8 cellular contexts compared by ENCODE assay signal in genomic region chr19:39996218-39996810, GRCh38. TPM values are rescaled to one million over a fixed set of nuclear protein-coding genes. Genes with fewer than 3 reads are reported as not detected.
A peak's percentile ranks its signal among the peaks of the same experiment; 100 is the strongest.
DNase-seq lines count a peak whose midpoint lies in the region; ATAC-seq and TF ChIP-seq lines count a peak whose summit lies in the region.

No MANE protein-coding gene starts in this region.

- peak overlapping the region; percentile 94 for H3K27ac Mint-ChIP-seq in central memory CD8-positive, alpha-beta T cell (ENCODE audit: low read depth)

- CTCF ChIA-PET in BJ (lab: Yijun Ruan, JAX) = interaction anchor here (0.8 to 1.3 kb wide), 2 partner anchors 13 to 26 kb away, joined by 3 to 4 read pairs; partner anchors contain the start of gene PSMC4
- CTCF ChIA-PET in RWPE1 (lab: Yijun Ruan, JAX) = interaction anchor here (0.5 kb wide), 1 partner anchor 478 kb away, joined by 3 read pairs; no protein-coding TSS in a partner anchor

- TF ChIP-seq CTCF in BJ (IDR thresholded peaks at IDR 0.05; ENCODE audit: insufficient read depth, low read depth, low read length) (no peak), RWPE1 (conservative IDR thresholded peaks at IDR 0.05; ENCODE audit: low read depth) (no peak)

- H3K36me3 ChIP-seq in BJ (ENCODE audit: control insufficient read depth, insufficient read depth, low read length) = no peaks in the 10 kb centered on the region

- DNase-seq in BJ (ENCODE audit: low read depth) (peak; percentile 14), RWPE1 (ENCODE audit: low spot score) (peak; percentile 51), kidney tubule cell (ENCODE audit: low spot score) (peak; percentile 68), NCI-H2196 treated with DMSO at 0.1 percent for 48 hours (lab: John Stamatoyannopoulos, UW; ENCODE audit: unreplicated experiment) (no peak)
- no peak for DNase-seq in central memory CD8-positive, alpha-beta T cell (ENCODE audit: low spot score in 2 of 2)
- DNase-seq in stimulated activated CD8-positive, alpha-beta memory T cell treated with anti-CD3 and anti-CD28 coated beads, Interleukin-2, amount 100 ng/mL, for 48 hours (ENCODE audit: low read depth in 2 of 2) = peak; percentile 12 to 13

- POLR2A ChIA-PET in BJ (lab: Charles Lee) = no interaction called here
- POLR2A ChIA-PET in RWPE1 (lab: Yijun Ruan, JAX; ENCODE audit: low non-redundant PET) = no interaction called here

- peak overlapping the region; percentile 86 for H3K4me3 Mint-ChIP-seq in central memory CD8-positive, alpha-beta T cell

- H3K4me1 Mint-ChIP-seq in central memory CD8-positive, alpha-beta T cell = peaks cover 37% of the 10 kb centered on the region

- H3K27ac ChIP-seq in RWPE1 = peak overlapping the region; percentile 77

- H3K27me3 ChIP-seq in BJ (ENCODE audit: control insufficient read depth, insufficient read depth, low read length) = no peaks in the 10 kb centered on the region

- H3K9me3 Mint-ChIP-seq in central memory CD8-positive, alpha-beta T cell = peaks cover 5% of the 10 kb centered on the region

- ATAC-seq in GM18520 (IDR thresholded peaks at IDR 0.05; ENCODE audit: unreplicated experiment) = peak; percentile 11
- ATAC-seq in HG03342 (IDR thresholded peaks at IDR 0.05; ENCODE audit: unreplicated experiment) = peak; percentile 23
- peak; percentile 54 for ATAC-seq in central memory CD8-positive, alpha-beta T cell (replicated peaks; ENCODE audit: extremely low read depth, poor library complexity, severe bottlenecking)

- peak overlapping the region; percentile 73 for H3K4me3 ChIP-seq in BJ (ENCODE audit: low read depth, low read length)

- peaks cover 8% of the 10 kb centered on the region for H3K36me3 Mint-ChIP-seq in central memory CD8-positive, alpha-beta T cell (ENCODE audit: insufficient read depth)

- no peaks in the 10 kb centered on the region for H3K27me3 Mint-ChIP-seq in central memory CD8-positive, alpha-beta T cell

RNA-seq across cellular contexts. Expression of gene ZNF546, which starts 0.5 kb away (rescaled TPM):
- polyA plus RNA-seq in BJ (2011; rRNA removed) = 1.4 and 1.9 TPM in 2 replicates
- 2.9 and 5.2 TPM in 2 replicates for polyA minus RNA-seq in BJ (2011; rRNA and poly(A)+ RNA removed)

RNA-seq across cellular contexts. Expression of gene PSMC4, which starts 25.3 kb away (rescaled TPM):
- polyA plus RNA-seq in BJ (2011; rRNA removed) = 71.5 and 105 TPM in 2 replicates
- 55.9 and 58.3 TPM in 2 replicates for polyA minus RNA-seq in BJ (2011; rRNA and poly(A)+ RNA removed)

RNA-seq across cellular contexts. Expression of gene ZNF780B, which starts 59.7 kb away (rescaled TPM):
- 2.3 and 7.4 TPM in 2 replicates for polyA plus RNA-seq in BJ (2011; rRNA removed)
- polyA minus RNA-seq in BJ (2011; rRNA and poly(A)+ RNA removed) = 9.3 and 11.9 TPM in 2 replicates

Comparison
In these comparisons a context has a peak if more than half of its experiments do, and no peak if none do; other contexts are left out.
1. DNase-seq: peak in BJ (single experiment), RWPE1 (single experiment), kidney tubule cell (single experiment) and stimulated activated CD8-positive, alpha-beta memory T cell treated with anti-CD3 and anti-CD28 coated beads, Interleukin-2, amount 100 ng/mL, for 48 hours (2 of 2); none in central memory CD8-positive, alpha-beta T cell (0 of 2) and NCI-H2196 treated with DMSO at 0.1 percent for 48 hours (single experiment).
2. Peak in every context shown above with its lines, with median percentiles within 50 percentile points of each other: ATAC-seq.